ENCODE assay signal across 29 cellular contexts in the genomic region with DNA sequence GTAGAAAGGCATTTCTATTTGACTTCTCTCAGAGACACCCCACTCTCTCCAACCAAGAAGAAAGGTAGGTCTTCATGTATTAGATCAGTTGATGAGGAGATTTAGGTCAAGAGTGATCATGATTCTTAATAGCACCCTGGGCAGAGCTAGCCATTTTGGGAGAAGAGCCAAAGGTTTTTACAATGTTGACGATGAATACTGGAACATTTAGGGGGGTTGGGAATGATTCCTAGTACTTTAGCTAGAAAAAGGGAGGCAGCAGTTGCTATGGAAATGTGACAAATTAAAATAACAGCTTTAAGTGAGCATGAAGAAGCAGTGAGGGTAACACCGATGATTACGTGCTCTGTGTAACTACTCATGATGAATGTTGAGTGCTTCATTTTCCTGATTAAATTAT. TPM values are rescaled to one million over a fixed set of nuclear protein-coding genes. Genes with fewer than 3 reads are reported as not detected.
DNase-seq lines count a peak whose midpoint lies in the region; ATAC-seq, FAIRE-seq and TF ChIP-seq lines count a peak whose summit lies in the region.
"Had no signal": no experiment of that assay in that cellular context is flagged by ENCODE, and none has a peak within 500 bp of the region (broad histone marks: within the 10 kb centered on the region; RNA-seq: fewer than 3 reads in every experiment).

No MANE protein-coding gene starts in this region.

- peaks cover 14% of the 10 kb centered on the region; the same call in 2 of the 3 replicates for H3K79me2 ChIP-seq in K562 (ENCODE audit: control insufficient read depth, insufficient read depth, low read length)

- no peaks in the 10 kb centered on the region for H3K36me3 ChIP-seq in K562 (ENCODE audit: control insufficient read depth, insufficient read depth, low read length)

- H4K20me1 ChIP-seq in K562 (replicated peaks; ENCODE audit: control insufficient read depth, insufficient read depth, low read length): no peaks in the 10 kb centered on the region

- TF ChIP-seq EP300 in K562 (IDR thresholded peaks at IDR 0.05; ENCODE audit: low read length): no peak

- H3K36me3 Mint-ChIP-seq in MCF 10A (ENCODE audit: insufficient read depth, unreplicated experiment): peaks cover 11% of the 10 kb centered on the region
- H3K36me3 Mint-ChIP-seq: CD8-positive, alpha-beta T cell had no signal

- CTCF ChIA-PET in K562 (lab: Yijun Ruan, JAX; ENCODE audit: low intra/inter-chr PET ratio) (no interaction called here), MCF 10A (lab: Yijun Ruan, JAX) (interaction anchor here (1.3 kb wide), 1 partner anchor 8 kb away, joined by 3 read pairs; no protein-coding TSS in a partner anchor)

- FAIRE-seq in K562 (lab: Jason Lieb, UNC): no peak
- FAIRE-seq: A549, GM12891, RCC 7860 had no signal

- H3K4me2 ChIP-seq in K562 (ENCODE audit: insufficient read depth, low read length): no peak overlapping the region
- H3K4me2 ChIP-seq: A549, KMS-11, SK-N-SH had no signal

- BruUV-seq in K562 (replicated peaks; lab: Mats Ljungman, UMichigan) (no TSS peak), MCF 10A (replicated peaks; lab: Mats Ljungman, UMichigan) (no TSS peak)

- no peaks in the 10 kb centered on the region for H3K9me1 ChIP-seq in K562 (ENCODE audit: control insufficient read depth, insufficient read depth, low read length)

- no peaks in the 10 kb centered on the region for H3K9me3 ChIP-seq in K562 (replicated peaks; ENCODE audit: control insufficient read depth, insufficient read depth, low read depth, low read length)
- H3K9me3 ChIP-seq: A549, Caco-2, SK-N-SH had no signal

- POLR2A ChIA-PET in K562 (lab: Yijun Ruan, JAX): interaction anchor here (1.2 kb wide), 2 partner anchors 9 to 24 kb away, joined by 4 to 6 read pairs; a partner anchor contains a TSS
- POLR2A ChIA-PET in MCF 10A (lab: Yijun Ruan, JAX): interaction anchor here (0.6 to 2.1 kb wide), 2 partner anchors 9 to 1004 kb away, joined by 4 to 11 read pairs; a partner anchor contains a TSS

- H3K4me3 Mint-ChIP-seq in MCF 10A (ENCODE audit: unreplicated experiment): no peak overlapping the region
- H3K4me3 Mint-ChIP-seq: B cell; CD8-positive, alpha-beta T cell had no signal

- peak; percentile 30 for DNase-seq in LNCaP clone FGC (ENCODE audit: low read depth)
- DNase-seq in K562 (ENCODE audit: extremely low read depth in 1 of 4, low spot score in 3 of 4): no peak
- DNase-seq in inferior parietal cortex (ENCODE audit: extremely low spot score): peak; percentile 43
- peak; percentile 57 for DNase-seq in superior temporal gyrus (ENCODE audit: extremely low spot score)
- no peak for DNase-seq in MCF 10A (ENCODE audit: unreplicated experiment)
- DNase-seq in effector CD8-positive, alpha-beta T cell (lab: John Stamatoyannopoulos, UW): no peak
- DNase-seq in GF-D8 (lab: John Stamatoyannopoulos, UW): no peak
- DNase-seq: Caco-2; CD8-positive, alpha-beta T cell; EL; GOT3; HCEC 1CT; IMR-90; NCI-H1105; NCI-H1436 treated with DMSO at 0.1 percent for 48 hours; NCI-H187 treated with DMSO at 0.1 percent for 48 hours; NCI-H2107; NCI-H446; NCI-H524 treated with DMSO at 0.1 percent for 48 hours; NCI-H774; OCI-M1; SK-N-SH; SW 1271 had no signal

- peaks cover 15% of the 10 kb centered on the region for H3K4me1 Mint-ChIP-seq in MCF 10A (ENCODE audit: insufficient read depth, unreplicated experiment)
- H3K4me1 Mint-ChIP-seq: B cell had no signal

- TF ChIP-seq CTCF in LNCaP clone FGC (IDR thresholded peaks at IDR 0.05; ENCODE audit: control insufficient read depth, extremely low read depth, insufficient read depth) (no peak), K562 (IDR thresholded peaks at IDR 0.05 in 2 of 3, conservative IDR thresholded peaks at IDR 0.05 in 1 of 3; ENCODE audit: insufficient read depth in 2 of 3, low read depth in 1 of 3, low read length in 3 of 3) (no peak), MCF 10A (IDR thresholded peaks at IDR 0.05; ENCODE audit: unreplicated experiment) (no peak)

- in situ Hi-C loops in K562 (cut with MboI): no loop called here

- H3K4me3 ChIP-seq in LNCaP clone FGC (ENCODE audit: low read depth, low read length) (no peak overlapping the region), K562 (no peak overlapping the region)
- H3K4me3 ChIP-seq: A549 had no signal

- peaks cover 10 to 36% of the 10 kb centered on the region in 2 experiments; a peak in 4 of 5 replicates for H3K4me1 ChIP-seq in K562 (replicated peaks in 1 of 2; ENCODE audit: control insufficient read depth in 2 of 2, insufficient read depth in 2 of 2, low read length in 2 of 2)
- H3K4me1 ChIP-seq: A549, Caco-2 had no signal

- no peak overlapping the region for H3K9ac ChIP-seq in K562 (ENCODE audit: insufficient read depth in 1 of 2, low read depth in 2 of 2, low read length in 2 of 2)
- H3K9ac ChIP-seq: KMS-11, SK-N-SH had no signal

- no peaks in the 10 kb centered on the region for H3K27me3 Mint-ChIP-seq in MCF 10A (ENCODE audit: insufficient read depth, unreplicated experiment)
- H3K27me3 Mint-ChIP-seq: B cell had no signal

- no peak for TF ChIP-seq POLR2A in K562 (conservative IDR thresholded peaks at IDR 0.05)

- no peaks in the 10 kb centered on the region for H3K27me3 ChIP-seq in K562 (ENCODE audit: control insufficient read depth in 2 of 2, insufficient read depth in 2 of 2, low read length in 2 of 2)

- H2AFZ ChIP-seq in K562 (ENCODE audit: low read depth, low read length): no peak overlapping the region

- TF ChIP-seq RAD21 in K562 (CRISPR knock-in tag; conservative IDR thresholded peaks at IDR 0.05 in 1 of 2, IDR thresholded peaks at IDR 0.05 in 1 of 2): no peak

- no peaks in the 10 kb centered on the region for H3K9me3 Mint-ChIP-seq in MCF 10A (ENCODE audit: unreplicated experiment)
- H3K9me3 Mint-ChIP-seq: CD8-positive, alpha-beta T cell had no signal

- H3K27ac Mint-ChIP-seq in MCF 10A (ENCODE audit: low read depth, unreplicated experiment): no peak overlapping the region
- H3K27ac Mint-ChIP-seq: B cell; CD8-positive, alpha-beta T cell had no signal

- no peak for ATAC-seq in K562
- ATAC-seq: A549; CD8-positive, alpha-beta T cell had no signal

- WGBS in K562 (ENCODE audit: insufficient coverage, low coverage, missing lambda C conversion rate): 76% methylated on average over 3 of the region's 3 CpGs

- intact Hi-C loops in K562 (cut with micrococcal nuclease): no loop called here
- intact Hi-C loops in MCF 10A (cut with micrococcal nuclease): no loop called here

- H3K27ac ChIP-seq in K562 (ENCODE audit: extremely low read depth, low read depth, low read length): no peak overlapping the region
- H3K27ac ChIP-seq: A549, C4-2B, KMS-11 had no signal

TF ChIP-seq in K562, 482 proteins besides CTCF, POLR2A, EP300 and RAD21:
- TF ChIP-seq RFX1 (IDR thresholded peaks at IDR 0.05) (0 out of 2 replicates have a peak, but pooled peaks have one; percentile 12), HIVEP1 (CRISPR knock-in tag; IDR thresholded peaks at IDR 0.05) (no peak)

RNA-seq across cellular contexts. Expression of a gene that starts 9.5 kb away (rescaled TPM):
- 346 and 447 TPM in 2 replicates for total RNA-seq in K562 (2011; cell fraction: chromatin; rRNA removed; ENCODE audit: low replicate concordance)
- total RNA-seq in K562 (2011; cell fraction: nucleolus; rRNA removed): 526 and 614 TPM in 2 replicates
- 1,360 and 2,588 TPM in 2 replicates for total RNA-seq in K562 (2011; cell fraction: nucleoplasm; rRNA removed)
- total RNA-seq in K562 (2014; rRNA removed) (4,345 and 7,063 TPM in 2 replicates), K562 (2014; rRNA removed; fragmentation: Illumina TruSeq; extraction: Trizol) (6,408 and 7,046 TPM in 2 replicates), K562 (2015; rRNA removed; fragmentation: Illumina TruSeq; extraction: Trizol) (6,302 and 6,440 TPM in 2 replicates), K562 (2021) (3,252 and 3,488 TPM in 2 replicates), MCF 10A (2022) (2,870 and 3,151 TPM in 2 replicates)
- polyA plus RNA-seq in K562 (2011; rRNA removed) (4,543 and 4,761 TPM in 2 replicates), K562 (2014; fragmentation: Illumina TruSeq; extraction: Trizol) (5,425 and 5,953 TPM in 2 replicates), K562 (2014; fragmentation: Nextera tagmentation; extraction: Ambion mirVana) (1,000 to 10,000 TPM; 5,181 to 6,445 TPM), K562 (2014; rRNA removed) (7,344 and 10,689 TPM in 2 replicates)
- polyA plus RNA-seq in K562 (2011; cell fraction: cytosol; rRNA removed): 2,442 and 6,019 TPM in 2 replicates
- 1,013 and 2,216 TPM in 2 replicates for polyA plus RNA-seq in K562 (2011; cell fraction: nucleus; rRNA removed)
- polyA plus RNA-seq in K562 (2012): 5,059 and 9,769 TPM in 2 replicates
- 6,635 and 7,075 TPM in 2 replicates for polyA minus RNA-seq in K562 (2011; rRNA and poly(A)+ RNA removed)
- polyA minus RNA-seq in K562 (2011; cell fraction: cytosol; rRNA and poly(A)+ RNA removed): 1,206 and 1,219 TPM in 2 replicates
- 123 and 336 TPM in 2 replicates for polyA minus RNA-seq in K562 (2011; cell fraction: nucleus; rRNA and poly(A)+ RNA removed)

Comparison
In these comparisons a context has a peak if more than half of its experiments do, and no peak if none do; other contexts are left out.
1. DNase-seq: peak in LNCaP clone FGC (single experiment), inferior parietal cortex (single experiment) and superior temporal gyrus (single experiment); none in K562 (0 of 4), MCF 10A (single experiment), effector CD8-positive, alpha-beta T cell (single experiment) and GF-D8 (single experiment).